ENCODE assay signal across 10 cellular contexts in genomic region chr6:157757430-157758403, GRCh38.
DNase-seq lines count a peak whose midpoint lies in the region; ATAC-seq, FAIRE-seq and TF ChIP-seq lines count a peak whose summit lies in the region.
"Had no signal": no experiment of that assay in that cellular context is flagged by ENCODE, and none has a peak within 500 bp of the region (broad histone marks: within the 10 kb centered on the region; RNA-seq: fewer than 3 reads in every experiment).

No MANE protein-coding gene starts in this region.

- H2BK5ac ChIP-seq in H1 (ENCODE audit: low read depth, low read length): no peak overlapping the region

- peak overlapping the region; percentile 55 for H3K27ac Mint-ChIP-seq in CD8-positive, alpha-beta T cell

- no peak for DNase-seq in CD8-positive, alpha-beta T cell
- peak; percentile 27 for DNase-seq in NB4 (ENCODE audit: low read depth)
- no peak for DNase-seq in H1 (ENCODE audit: low read depth in 1 of 2, low spot score in 2 of 2)
- DNase-seq in prostate gland (ENCODE audit: low spot score): no peak
- no peak for DNase-seq in NCI-H1048 (lab: John Stamatoyannopoulos, UW)
- no peak for DNase-seq in DMS53 treated with DMSO at 0.1 percent for 48 hours (lab: John Stamatoyannopoulos, UW; ENCODE audit: unreplicated experiment)
- no peak for DNase-seq in ovary

- no peak overlapping the region for H3K4me2 ChIP-seq in H1 (ENCODE audit: insufficient read depth in 1 of 2, low read depth in 2 of 2, low read length in 2 of 2)

- H4K5ac ChIP-seq in H1 (ENCODE audit: insufficient read length, low read depth, low read length): no peak overlapping the region

- no peaks in the 10 kb centered on the region for H3K79me1 ChIP-seq in H1 (ENCODE audit: low read depth, low read length)

- no peak overlapping the region for H4K8ac ChIP-seq in H1 (ENCODE audit: extremely low read depth, insufficient read depth, low read length)

- H2BK12ac ChIP-seq in H1 (ENCODE audit: low read depth, low read length): peak overlapping the region; percentile 45; the same call in 1 of the 2 replicates

- POLR2A ChIA-PET in CD8-positive, alpha-beta T cell (lab: Charles Lee): interaction anchor here (0.6 to 2.3 kb wide), 2 partner anchors 103 to 128 kb away, joined by 3 to 9 read pairs; no protein-coding TSS in a partner anchor
- POLR2A ChIA-PET in H1 (lab: Charles Lee; ENCODE audit: partially characterized antibody): interaction anchor here (0.6 kb wide), 1 partner anchor 24 kb away, joined by 3 read pairs; no protein-coding TSS in a partner anchor

- H3K27me3 ChIP-seq in CD8-positive, alpha-beta T cell (ENCODE audit: insufficient read depth, low read length): no peaks in the 10 kb centered on the region
- H3K27me3 ChIP-seq in H1 (replicated peaks in 1 of 4; ENCODE audit: control insufficient read depth in 3 of 4, extremely low read depth in 1 of 4, insufficient read depth in 3 of 4, low read length in 3 of 4): no peaks in the 10 kb centered on the region
- no peaks in the 10 kb centered on the region for H3K27me3 ChIP-seq in prostate gland (replicated peaks; ENCODE audit: insufficient read depth)
- H3K27me3 ChIP-seq in ovary: no peaks in the 10 kb centered on the region

- peak overlapping the region; percentile 72 for H4K91ac ChIP-seq in H1 (replicated peaks; ENCODE audit: insufficient read length, low read length)

- no peak overlapping the region for H3K4me3 ChIP-seq in CD8-positive, alpha-beta T cell (ENCODE audit: low read depth, low read length)
- H3K4me3 ChIP-seq in NB4 (ENCODE audit: low read depth, low read length) (no peak overlapping the region), H1 (ENCODE audit: extremely low read depth in 1 of 4, insufficient read depth in 2 of 4, low read depth in 3 of 4, low read length in 4 of 4) (no peak overlapping the region), prostate gland (no peak overlapping the region), ovary (no peak overlapping the region)

- CTCF ChIA-PET in CD8-positive, alpha-beta T cell (lab: Charles Lee): interaction anchor here (0.6 to 12.5 kb wide), 46 partner anchors 8 to 316 kb away, joined by 3 to 233 read pairs (median 5); partner anchors contain the start of gene SYNJ2
- CTCF ChIA-PET in H1 (lab: Charles Lee; ENCODE audit: partially characterized antibody): interaction anchor here (0.5 to 6.5 kb wide), 38 partner anchors 11 to 375 kb away, joined by 3 to 54 read pairs (median 4); no protein-coding TSS in a partner anchor

- 92% methylated on average over 7 of the region's 7 CpGs; no CpG with 5 or more reads in 1 of the 2 experiments for WGBS in H1 (ENCODE audit: extremely low coverage in 1 of 2, insufficient coverage in 1 of 2, insufficient read length in 1 of 2, insufficient replicate concordance in 2 of 2, low coverage in 1 of 2, low lambda C conversion rate in 2 of 2, missing lambda C conversion rate in 1 of 2), 2 experiments
- WGBS in prostate gland: 94% methylated on average over 7 of the region's 7 CpGs
- WGBS in ovary, 3 donors: 90 to 94% (median 91%) methylated on average over 7 of the region's 7 CpGs

- H3K18ac ChIP-seq in H1 (ENCODE audit: extremely low read depth, low read length): no peak overlapping the region

- no peak overlapping the region for H3K23ac ChIP-seq in H1 (ENCODE audit: insufficient read length)

- no peak overlapping the region; the same call in 1 of the 2 replicates for H2AK5ac ChIP-seq in H1 (ENCODE audit: low read depth, low read length)

- intact Hi-C loops in CD8-positive, alpha-beta T cell (cut with DNase I, micrococcal nuclease): loop anchor here (2.0 to 5.0 kb wide), 5 partner anchors 35 to 315 kb away; no protein-coding TSS in a partner anchor
- intact Hi-C loops in prostate gland (cut with DNase I) (loop anchor here (2.0 to 10.0 kb wide), 3 partner anchors 115 to 315 kb away; no protein-coding TSS in a partner anchor), ovary (cut with DNase I) (loop anchor here in 2 of 4 donors (5.0 to 10.0 kb wide), 2 partner anchors 315 to 317 kb away; no protein-coding TSS in a partner anchor)

- H2BK20ac ChIP-seq in H1 (ENCODE audit: low read length): peak overlapping the region; percentile 9; the same call in 1 of the 2 replicates

- no peaks in the 10 kb centered on the region for H3K79me2 ChIP-seq in H1 (ENCODE audit: control insufficient read depth in 1 of 2, insufficient read depth in 2 of 2, low read length in 2 of 2)

- H3K36me3 ChIP-seq in CD8-positive, alpha-beta T cell (ENCODE audit: insufficient read depth, low read length): no peaks in the 10 kb centered on the region
- no peaks in the 10 kb centered on the region for H3K36me3 ChIP-seq in H1 (ENCODE audit: control insufficient read depth in 2 of 4, insufficient read depth in 4 of 4, low read length in 3 of 4)
- no peaks in the 10 kb centered on the region for H3K36me3 ChIP-seq in prostate gland
- H3K36me3 ChIP-seq in ovary: no peaks in the 10 kb centered on the region

- H3K9me3 Mint-ChIP-seq in CD8-positive, alpha-beta T cell: peaks cover 3% of the 10 kb centered on the region
- H3K9me3 Mint-ChIP-seq: HFFc6; natural killer cell treated with Interleukin-12 subunit alpha and Interleukin-12 subunit beta and Interleukin-15 and Interleukin-18, amount 100 ng/mL, for 72 hours had no signal

- peaks cover 78% of the 10 kb centered on the region for H3K4me1 Mint-ChIP-seq in CD8-positive, alpha-beta T cell (ENCODE audit: low read depth)

- H3K27me3 Mint-ChIP-seq in CD8-positive, alpha-beta T cell (ENCODE audit: low read depth): no peaks in the 10 kb centered on the region

- no peak overlapping the region for H2BK120ac ChIP-seq in H1 (replicated peaks; ENCODE audit: low read depth, low read length)

- no peaks in the 10 kb centered on the region for H4K20me1 ChIP-seq in H1 (replicated peaks in 1 of 2; ENCODE audit: control insufficient read depth in 1 of 2, insufficient read depth in 2 of 2, low read length in 2 of 2)

- no peak overlapping the region for H3K4ac ChIP-seq in H1 (replicated peaks; ENCODE audit: insufficient read length, low read depth, low read length)

- no peak for TF ChIP-seq CTCF in CD8-positive, alpha-beta T cell (IDR thresholded peaks at IDR 0.05)
- no peak for TF ChIP-seq CTCF in NB4 (IDR thresholded peaks at IDR 0.05; ENCODE audit: low read depth, low read length)
- no peak for TF ChIP-seq CTCF in H1 (IDR thresholded peaks at IDR 0.05; ENCODE audit: control extremely low read depth in 1 of 3, insufficient read depth in 1 of 3, low read depth in 1 of 3, low read length in 3 of 3)
- TF ChIP-seq CTCF in prostate gland (IDR thresholded peaks at IDR 0.05): no peak
- TF ChIP-seq CTCF in ovary (IDR thresholded peaks at IDR 0.05): no peak

- no peak for FAIRE-seq in H1 (lab: Jason Lieb, UNC)

- ATAC-seq in CD8-positive, alpha-beta T cell: no peak
- no peak for ATAC-seq in HG03280 (IDR thresholded peaks at IDR 0.05; ENCODE audit: unreplicated experiment)

- H2AFZ ChIP-seq in H1 (ENCODE audit: low read length): no peak overlapping the region

- no peaks in the 10 kb centered on the region for H3K23me2 ChIP-seq in H1 (ENCODE audit: low read depth, low read length)

- no peak overlapping the region for H3K14ac ChIP-seq in H1 (ENCODE audit: insufficient read length)

- H3K27ac ChIP-seq in CD8-positive, alpha-beta T cell (ENCODE audit: low read depth, low read length): no peak overlapping the region
- no peak overlapping the region for H3K27ac ChIP-seq in H1 (ENCODE audit: low read depth, low read length)
- H3K27ac ChIP-seq in prostate gland: peak overlapping the region; percentile 44 to 62
- H3K27ac ChIP-seq in ovary: no peak overlapping the region

- H3K4me1 ChIP-seq in CD8-positive, alpha-beta T cell (ENCODE audit: insufficient read depth, low read length): peaks cover 72% of the 10 kb centered on the region
- H3K4me1 ChIP-seq in H1 (replicated peaks in 1 of 4; ENCODE audit: control insufficient read depth in 3 of 4, insufficient read depth in 4 of 4, low read length in 3 of 4) (peaks cover 1 to 12% (median 5%) of the 10 kb centered on the region in 4 experiments; a peak in 6 of 7 replicates), prostate gland (replicated peaks) (no peaks in the 10 kb centered on the region), ovary (ENCODE audit: insufficient read depth) (peaks cover 7% of the 10 kb centered on the region)

- H3K9me3 ChIP-seq in CD8-positive, alpha-beta T cell (ENCODE audit: low read length): no peaks in the 10 kb centered on the region
- no peaks in the 10 kb centered on the region for H3K9me3 ChIP-seq in H1 (ENCODE audit: insufficient read depth in 2 of 2, low read depth in 1 of 2, low read length in 1 of 2)
- no peaks in the 10 kb centered on the region for H3K9me3 ChIP-seq in prostate gland
- H3K9me3 ChIP-seq in ovary: no peaks in the 10 kb centered on the region

- H3K36me3 Mint-ChIP-seq in CD8-positive, alpha-beta T cell: no peaks in the 10 kb centered on the region
- H3K36me3 Mint-ChIP-seq: natural killer cell treated with Interleukin-12 subunit alpha and Interleukin-12 subunit beta and Interleukin-15 and Interleukin-18, amount 100 ng/mL, for 72 hours had no signal

- no peak overlapping the region for H3K4me3 Mint-ChIP-seq in CD8-positive, alpha-beta T cell
- H3K4me3 Mint-ChIP-seq: natural killer cell treated with Interleukin-12 subunit alpha and Interleukin-12 subunit beta and Interleukin-15 and Interleukin-18, amount 100 ng/mL, for 72 hours had no signal

- TF ChIP-seq EP300 in H1 (IDR thresholded peaks at IDR 0.05; ENCODE audit: borderline replicate concordance in 1 of 2, low read depth in 2 of 2, low read length in 2 of 2) (no peak), ovary (IDR thresholded peaks at IDR 0.05) (no peak)

- no peak overlapping the region for H3K9ac ChIP-seq in H1 (replicated peaks in 1 of 4; ENCODE audit: extremely low read depth in 1 of 4, low read depth in 3 of 4, low read length in 3 of 4)

- H3K56ac ChIP-seq in H1 (replicated peaks; ENCODE audit: insufficient read length, low read depth, low read length): no peak overlapping the region

- 0 out of 2 replicates have a peak overlapping the region, but pooled peaks have one; percentile 3 for H2BK15ac ChIP-seq in H1 (ENCODE audit: low read length)

- TF ChIP-seq RAD21 in H1 (IDR thresholded peaks at IDR 0.05 in 1 of 2, conservative IDR thresholded peaks at IDR 0.05 in 1 of 2; ENCODE audit: low read depth in 2 of 2, low read length in 2 of 2): no peak

- no peak for TF ChIP-seq POLR2A in NB4 (IDR thresholded peaks at IDR 0.05; ENCODE audit: extremely low read depth, insufficient read length)
- TF ChIP-seq POLR2A in H1 (IDR thresholded peaks at IDR 0.05; ENCODE audit: control extremely low read depth in 1 of 2, low read depth in 2 of 2, low read length in 2 of 2): no peak
- TF ChIP-seq POLR2A in prostate gland (IDR thresholded peaks at IDR 0.05): no peak
- no peak for TF ChIP-seq POLR2A in ovary (IDR thresholded peaks at IDR 0.05)

TF ChIP-seq in H1, 55 proteins besides CTCF, POLR2A, EP300 and RAD21 (continues in another document):
- TF ChIP-seq CREB1 (IDR thresholded peaks at IDR 0.05) (no peak), TAF1 (IDR thresholded peaks at IDR 0.05; ENCODE audit: low read depth, low read length) (no peak), KDM5A (IDR thresholded peaks at IDR 0.05; ENCODE audit: low read length) (no peak), POU5F1 (IDR thresholded peaks at IDR 0.05; ENCODE audit: low read depth, low read length) (no peak)

Comparison
In these comparisons a context has a peak if more than half of its experiments do, and no peak if none do; other contexts are left out.
1. H3K27ac ChIP-seq: peak in prostate gland (2 of 2); none in CD8-positive, alpha-beta T cell (single experiment), H1 (single experiment) and ovary (0 of 2).